13 cellular contexts compared by ENCODE assay signal in the genomic region with DNA sequence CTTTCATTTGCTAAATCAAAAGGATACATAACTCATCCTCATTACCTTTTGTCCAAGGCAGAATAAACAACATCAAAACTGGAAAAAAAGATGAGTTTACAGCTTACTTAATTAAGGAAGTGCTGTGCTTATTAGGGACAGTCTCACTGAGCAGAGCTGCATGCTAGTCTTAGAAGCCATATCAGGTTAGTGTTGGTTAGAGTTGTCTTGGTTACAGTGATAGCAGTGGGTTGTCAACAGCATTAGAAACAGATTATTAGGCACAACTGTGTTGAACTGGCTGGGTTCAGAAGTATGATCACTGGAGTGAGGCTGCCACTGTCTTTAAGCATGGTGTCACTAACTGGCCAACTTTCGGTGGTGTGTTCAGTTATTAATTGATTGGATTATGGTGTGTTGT.
A peak's percentile ranks its signal among the peaks of the same experiment; 100 is the strongest.
DNase-seq lines count a peak whose midpoint lies in the region; ATAC-seq and TF ChIP-seq lines count a peak whose summit lies in the region.
"Had no signal": no experiment of that assay in that cellular context is flagged by ENCODE, and none has a peak within 500 bp of the region (broad histone marks: within the 10 kb centered on the region; RNA-seq: fewer than 3 reads in every experiment).

No MANE protein-coding gene starts in this region.

- no peak overlapping the region for H4K8ac ChIP-seq in mesendoderm (ENCODE audit: low read depth, low read length)

- no CpG with 5 or more reads among the region's 1 CpG for WGBS in mesendoderm (ENCODE audit: extremely low coverage, insufficient coverage, low lambda C conversion rate)

- no peak overlapping the region for H2AK5ac ChIP-seq in mesendoderm (ENCODE audit: low read length)

- H3K27ac ChIP-seq in cardiac muscle cell (no peak overlapping the region), mesendoderm (ENCODE audit: low read depth, low read length) (no peak overlapping the region)

- no peak overlapping the region for H3K9ac ChIP-seq in mesendoderm (ENCODE audit: low read length)

- no peak overlapping the region for H3K4me2 ChIP-seq in mesendoderm (ENCODE audit: low read length)

- H3K4me3 ChIP-seq in cardiac muscle cell (no peak overlapping the region), mesendoderm (ENCODE audit: low read length) (no peak overlapping the region)
- H3K4me3 ChIP-seq: MG63 had no signal

- no peak for TF ChIP-seq CTCF in cardiac muscle cell (IDR thresholded peaks at IDR 0.05; ENCODE audit: low read depth, low read length)

- no peak overlapping the region for H3K4ac ChIP-seq in mesendoderm (ENCODE audit: low read depth, low read length)

- H3K27me3 ChIP-seq in cardiac muscle cell (no peaks in the 10 kb centered on the region), mesendoderm (ENCODE audit: insufficient read depth, low read length, poor library complexity) (no peaks in the 10 kb centered on the region)
- H3K27me3 ChIP-seq: MG63 had no signal

- intact Hi-C loops in Right ventricle myocardium inferior (cut with DNase I) = no loop called here

- no peaks in the 10 kb centered on the region for H3K9me3 ChIP-seq in cardiac muscle cell (ENCODE audit: low read depth)

- no peak overlapping the region for H2BK120ac ChIP-seq in mesendoderm (ENCODE audit: low read depth, low read length)

- H3K79me2 ChIP-seq in mesendoderm (ENCODE audit: control insufficient read depth, insufficient read depth, low read length) = no peaks in the 10 kb centered on the region

- ATAC-seq in Right ventricle myocardium inferior = no peak
- ATAC-seq in HG03135 (IDR thresholded peaks at IDR 0.05; ENCODE audit: unreplicated experiment) = no peak

- peaks cover 19% of the 10 kb centered on the region for H3K4me1 ChIP-seq in cardiac muscle cell (ENCODE audit: low read depth)
- H3K4me1 ChIP-seq in mesendoderm (ENCODE audit: control insufficient read depth, low read depth, low read length) = no peaks in the 10 kb centered on the region

- H3K36me3 ChIP-seq in cardiac muscle cell (no peaks in the 10 kb centered on the region), mesendoderm (ENCODE audit: control insufficient read depth, insufficient read depth, low read length) (no peaks in the 10 kb centered on the region)
- H3K36me3 ChIP-seq: MG63 had no signal

- H2BK15ac ChIP-seq in mesendoderm (replicated peaks; ENCODE audit: low read depth) = no peak overlapping the region

- H3K18ac ChIP-seq in mesendoderm (ENCODE audit: low read length) = no peak overlapping the region

- H3K79me1 ChIP-seq in mesendoderm (ENCODE audit: low read length) = no peaks in the 10 kb centered on the region

- H2BK5ac ChIP-seq in mesendoderm (ENCODE audit: low read length) = no peak overlapping the region

- DNase-seq in cardiac muscle cell (ENCODE audit: low read depth in 1 of 2, low spot score in 1 of 2) (peak; percentile 39 to 48), Right ventricle myocardium inferior (ENCODE audit: missing footprints) (no peak), fibroblast of gingiva (ENCODE audit: low read depth) (peak; percentile 34), mesendoderm (peak; percentile 5), NCI-H1417 treated with DMSO at 0.1 percent for 48 hours (lab: John Stamatoyannopoulos, UW) (no peak), SW 1271 (lab: John Stamatoyannopoulos, UW) (no peak)
- DNase-seq: C1 segment of cervical spinal cord, EL, KG1, MG63, NCI-H1092, SHP77 treated with DMSO at 0.1 percent for 48 hours had no signal

- no peak overlapping the region for H3K23ac ChIP-seq in mesendoderm (ENCODE audit: low read length)

- no peak overlapping the region for H3K56ac ChIP-seq in mesendoderm (ENCODE audit: low read length)

- no peak overlapping the region for H4K5ac ChIP-seq in mesendoderm (ENCODE audit: low read length)

Comparison
In these comparisons a context has a peak if more than half of its experiments do, and no peak if none do; other contexts are left out.
1. DNase-seq: peak in cardiac muscle cell (2 of 2), fibroblast of gingiva (single experiment) and mesendoderm (single experiment); none in Right ventricle myocardium inferior (single experiment), NCI-H1417 treated with DMSO at 0.1 percent for 48 hours (single experiment) and SW 1271 (0 of 2).